In the genomic region with DNA sequence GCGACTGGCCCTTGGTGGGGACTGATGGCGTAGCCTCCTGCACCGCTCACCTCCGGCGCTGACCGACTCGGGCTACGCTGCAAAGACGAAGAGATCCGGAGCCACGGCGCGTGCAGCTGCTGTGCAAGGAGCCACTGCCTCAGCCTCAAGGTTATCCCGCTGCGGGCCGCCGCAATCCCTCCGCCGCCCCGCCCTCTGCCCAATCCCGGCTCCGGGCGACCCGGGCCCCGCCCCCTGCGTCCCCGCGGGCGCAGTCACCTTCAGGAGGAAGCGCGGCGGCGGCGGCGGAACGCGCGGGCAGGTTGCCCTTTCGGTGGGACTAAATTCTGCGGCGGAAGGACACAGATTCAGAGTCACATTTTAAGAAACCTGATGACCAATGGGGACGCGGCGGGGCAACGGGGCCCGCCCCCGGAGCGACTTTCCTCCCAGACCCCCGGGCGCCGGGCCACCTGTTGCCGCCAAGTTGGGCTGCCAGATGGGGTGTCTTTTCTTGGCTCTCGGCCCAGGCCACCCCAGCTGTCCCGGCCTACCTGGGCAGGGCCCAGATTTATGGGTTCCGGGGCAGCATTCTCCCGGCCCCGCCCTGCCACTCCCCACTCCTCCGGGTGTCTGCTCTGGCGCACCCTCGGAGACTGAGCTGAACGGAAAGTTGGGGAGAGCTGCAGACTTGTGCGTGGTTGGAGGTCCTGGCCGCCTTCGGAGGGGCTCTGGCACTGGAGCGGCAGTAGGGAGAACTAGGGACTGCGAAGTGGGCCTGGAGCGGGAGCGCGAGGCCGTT, we compare ENCODE assay signal across 8 cellular contexts. TPM values are rescaled to one million over a fixed set of nuclear protein-coding genes. Genes with fewer than 3 reads are reported as not detected.
A peak's percentile ranks its signal among the peaks of the same experiment; 100 is the strongest.
DNase-seq lines count a peak whose midpoint lies in the region; ATAC-seq and TF ChIP-seq lines count a peak whose summit lies in the region.

A gene (minus strand): TSS at position 125 of the 781 bp plus-strand sequence. CDS start 12,093 bp downstream, outside the sequence.

- H3K27ac ChIP-seq in GM23248: peak within 1 kb of the TSS; percentile 98

- H3K27me3 ChIP-seq in GM23248 (replicated peaks; ENCODE audit: insufficient read depth): no peaks in the 10 kb centered on the region

- TF ChIP-seq CTCF in LNCaP clone FGC (IDR thresholded peaks at IDR 0.05; ENCODE audit: control insufficient read depth, extremely low read depth, insufficient read depth): no peak

- peaks cover 55% of the 10 kb centered on the region for H3K79me2 ChIP-seq in GM23248 (ENCODE audit: insufficient read depth)

- 1 to 2% methylated on average over 55 to 69 of the region's 70 CpGs for WGBS in GM23248 (ENCODE audit: low coverage in 1 of 2, low lambda C conversion rate in 2 of 2, missing lambda C conversion rate in 2 of 2), 2 experiments

- peak within 1 kb of the TSS; percentile 95 to 99 (median 97) for H3K27ac Mint-ChIP-seq in naive B cell
- peak within 1 kb of the TSS; percentile 99 for H3K27ac Mint-ChIP-seq in stimulated activated effector memory CD8-positive, alpha-beta T cell treated with anti-CD3 and anti-CD28 coated beads, Interleukin-12 subunit alpha, Interleukin-12 subunit beta, amount 100 ng/mL, for 72 hours

- H3K36me3 ChIP-seq in GM23248 (ENCODE audit: low read depth): no peaks in the 10 kb centered on the region

- H3K4me3 ChIP-seq in GM23248 (peak within 1 kb of the TSS; percentile 84), LNCaP clone FGC (ENCODE audit: low read depth, low read length) (peak within 1 kb of the TSS; percentile 97)

- no peaks in the 10 kb centered on the region for H3K9me2 ChIP-seq in GM23248 (ENCODE audit: insufficient read depth)

- peak within 1 kb of the TSS; percentile 72 for H2AFZ ChIP-seq in GM23248

- H3K4me3 Mint-ChIP-seq in naive B cell: peak within 1 kb of the TSS; percentile 93 to 99 (median 99)
- H3K4me3 Mint-ChIP-seq in stimulated activated effector memory CD8-positive, alpha-beta T cell treated with anti-CD3 and anti-CD28 coated beads, Interleukin-12 subunit alpha, Interleukin-12 subunit beta, amount 100 ng/mL, for 72 hours: peak within 1 kb of the TSS; percentile 99

- H3K4me1 Mint-ChIP-seq in naive B cell: peaks cover 41 to 49% (median 49%) of the 10 kb centered on the region in 3 donors
- peaks cover 37% of the 10 kb centered on the region for H3K4me1 Mint-ChIP-seq in stimulated activated effector memory CD8-positive, alpha-beta T cell treated with anti-CD3 and anti-CD28 coated beads, Interleukin-12 subunit alpha, Interleukin-12 subunit beta, amount 100 ng/mL, for 72 hours

- H3K9me3 Mint-ChIP-seq in naive B cell: no peaks in the 10 kb centered on the region
- no peaks in the 10 kb centered on the region for H3K9me3 Mint-ChIP-seq in stimulated activated effector memory CD8-positive, alpha-beta T cell treated with anti-CD3 and anti-CD28 coated beads, Interleukin-12 subunit alpha, Interleukin-12 subunit beta, amount 100 ng/mL, for 72 hours

- peaks cover 26% of the 10 kb centered on the region for H3K4me1 ChIP-seq in GM23248 (ENCODE audit: insufficient read depth)

- H3F3A ChIP-seq in GM23248 (ENCODE audit: insufficient read depth): peaks cover 51% of the 10 kb centered on the region

- in situ Hi-C loops in GM23248 (cut with MboI): no loop called here

- H3K27me3 Mint-ChIP-seq in naive B cell: no peaks in the 10 kb centered on the region

- peak; percentile 26 to 35 for ATAC-seq in naive B cell (ENCODE audit: low read depth in 2 of 2)
- peak; percentile 62 for ATAC-seq in stimulated activated effector memory CD8-positive, alpha-beta T cell treated with anti-CD3 and anti-CD28 coated beads, Interleukin-12 subunit alpha, Interleukin-12 subunit beta, amount 100 ng/mL, for 72 hours

- H3K9me3 ChIP-seq in GM23248 (ENCODE audit: low read depth): no peaks in the 10 kb centered on the region

- H3K9ac ChIP-seq in GM23248: peak within 1 kb of the TSS; percentile 99

- peak within 1 kb of the TSS; percentile 98 for H3K4me2 ChIP-seq in GM23248 (ENCODE audit: unreplicated experiment)

- DNase-seq in DMS79 treated with DMSO at 0.1 percent for 48 hours (lab: John Stamatoyannopoulos, UW) (peak; percentile 77), GM23248 (peak; percentile 94), LNCaP clone FGC (ENCODE audit: low read depth) (peak; percentile 97), RPMI8226 (peak; percentile 100), fibroblast of gingiva (ENCODE audit: low read depth) (peak; percentile 99), naive B cell (peak; percentile 86)
- peak; percentile 75 to 91 for DNase-seq in activated T-helper 1 cell treated with anti-CD3 and anti-CD28 coated beads, Interleukin-2, amount 50 U/mL, for 16 hours (ENCODE audit: low read depth in 1 of 2, low spot score in 1 of 2)
- peak; percentile 96 to 99 for DNase-seq in stimulated activated effector memory CD8-positive, alpha-beta T cell treated with anti-CD3 and anti-CD28 coated beads, Interleukin-12 subunit alpha, Interleukin-12 subunit beta, amount 100 ng/mL, for 72 hours (ENCODE audit: low spot score in 2 of 2)

- peaks cover 0 to 8% of the 10 kb centered on the region in 2 donors for H3K36me3 Mint-ChIP-seq in naive B cell
- H3K36me3 Mint-ChIP-seq in stimulated activated effector memory CD8-positive, alpha-beta T cell treated with anti-CD3 and anti-CD28 coated beads, Interleukin-12 subunit alpha, Interleukin-12 subunit beta, amount 100 ng/mL, for 72 hours: peaks cover 67% of the 10 kb centered on the region

- H4K20me1 ChIP-seq in GM23248 (ENCODE audit: insufficient read depth): 0 out of 2 replicates have a peak, but pooled peaks cover 3% of the 10 kb centered on the region

RNA-seq across cellular contexts. Expression of the gene that starts here (rescaled TPM):
- 2,534 and 2,557 TPM in 2 replicates for total RNA-seq in GM23248 (2014; rRNA removed; shearing (Covaris generic))
- polyA plus RNA-seq in GM23248 (2016; fragmentation: Nextera tagmentation; extraction: Ambion mirVana) (2,427 and 2,525 TPM in 2 replicates), naive B cell (ENCODE audit: low read depth in 6 of 6) (100 to 1,000 TPM; 175 to 319 (median 227) TPM)

Comparison
In these comparisons a context has a peak if more than half of its experiments do, and no peak if none do; other contexts are left out.
1. Peak in every context shown above with its lines: DNase-seq, ATAC-seq, H3K4me3 ChIP-seq and H3K27ac ChIP-seq.